Comparison of ENCODE assay signal across 14 cellular contexts in the genomic region with DNA sequence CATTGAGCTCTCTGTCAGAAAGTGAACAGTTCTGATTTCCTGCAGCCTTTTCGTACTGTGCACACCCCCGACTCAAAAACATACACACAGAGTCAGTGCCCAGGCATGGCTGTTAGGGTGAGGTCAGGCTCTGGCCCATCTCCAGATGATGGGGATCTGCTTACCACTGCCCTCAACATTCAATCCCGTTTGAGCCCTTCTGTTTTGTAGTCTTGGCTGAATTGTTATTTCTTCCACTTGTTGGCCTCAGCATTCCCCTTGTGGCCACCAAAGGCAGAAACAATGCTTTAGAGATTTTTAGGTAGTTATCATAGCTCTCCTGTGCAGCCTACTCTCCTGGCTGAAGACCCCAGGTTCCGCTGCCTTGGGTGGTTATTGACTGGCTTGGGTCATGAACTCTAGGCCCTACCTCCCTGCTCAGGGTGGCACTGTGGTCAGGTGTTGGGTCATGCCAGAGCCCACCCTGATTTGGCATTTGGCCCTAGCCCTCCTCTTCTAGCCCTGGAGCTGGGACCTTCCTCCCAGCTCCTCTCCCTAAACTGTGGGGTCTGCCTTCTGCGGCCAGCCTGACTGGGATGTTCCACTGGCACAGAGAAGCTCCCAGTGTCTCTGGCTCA. TPM values are rescaled to one million over a fixed set of nuclear protein-coding genes. Genes with fewer than 3 reads are reported as not detected.
DNase-seq lines count a peak whose midpoint lies in the region; TF ChIP-seq lines count a peak whose summit lies in the region.
"Had no signal": no experiment of that assay in that cellular context is flagged by ENCODE, and none has a peak within 500 bp of the region (broad histone marks: within the 10 kb centered on the region; RNA-seq: fewer than 3 reads in every experiment).

No MANE protein-coding gene starts in this region.

- H3K4me3 Mint-ChIP-seq in HFFc6 (no peak overlapping the region), brain (peak overlapping the region in 2 of 5 experiments; percentile 15 to 19)

- intact Hi-C loops in tibial artery (cut with DNase I; ENCODE audit: low total_unique reads): loop anchor here (10.0 kb wide), 1 partner anchor 198 kb away; no protein-coding TSS in a partner anchor

- no peaks in the 10 kb centered on the region for H3K9me3 Mint-ChIP-seq in HFFc6
- H3K9me3 Mint-ChIP-seq in brain: no peaks in the 10 kb centered on the region

- H3K27me3 Mint-ChIP-seq in HFFc6 (ENCODE audit: insufficient read depth) (no peaks in the 10 kb centered on the region), brain (no peaks in the 10 kb centered on the region)

- H3K27ac Mint-ChIP-seq in HFFc6 (peak overlapping the region; percentile 50; the same call in 1 of the 2 replicates), brain (peak overlapping the region; percentile 38 to 92 (median 86))

- peaks cover 41% of the 10 kb centered on the region for H3K4me1 Mint-ChIP-seq in HFFc6 (ENCODE audit: low read depth)
- H3K4me1 Mint-ChIP-seq in brain: peaks cover 67% of the 10 kb centered on the region

- H3K36me3 Mint-ChIP-seq in HFFc6 (ENCODE audit: low read depth) (peaks cover 11% of the 10 kb centered on the region), brain (peaks cover 6% of the 10 kb centered on the region)

- H3K9me3 ChIP-seq in right atrium auricular region (no peaks in the 10 kb centered on the region), tibial artery (no peaks in the 10 kb centered on the region)
- H3K9me3 ChIP-seq: ovary, transverse colon had no signal

- peak overlapping the region; percentile 96 for H3K27ac ChIP-seq in right atrium auricular region
- H3K27ac ChIP-seq in tibial artery: peak overlapping the region; percentile 77 to 86
- H3K27ac ChIP-seq: SK-N-MC had no signal

- H3K36me3 ChIP-seq in right atrium auricular region: peaks cover 56% of the 10 kb centered on the region
- H3K36me3 ChIP-seq in tibial artery: peaks cover 20 to 32% (median 31%) of the 10 kb centered on the region in 3 donors
- H3K36me3 ChIP-seq: ovary, transverse colon had no signal

- DNase-seq in HFFc6 (peak; percentile 49), right atrium auricular region (ENCODE audit: low spot score) (no peak), tibial artery (no peak), GM19238 (ENCODE audit: insufficient read length, low spot score) (no peak), medulla oblongata (ENCODE audit: extremely low spot score) (no peak), mesenteric fat pad (ENCODE audit: low spot score) (no peak)
- DNase-seq: activated CD4-positive, alpha-beta T cell treated with anti-CD3 and anti-CD28 coated beads for 4 hours; activated naive CD4-positive, alpha-beta T cell treated with Interleukin-2 at 50 U/mL for 16 hours; kidney glomerular epithelial cell; NCI-H510A; transverse colon had no signal

- H3K27me3 ChIP-seq in right atrium auricular region (no peaks in the 10 kb centered on the region), tibial artery (no peaks in the 10 kb centered on the region)
- H3K27me3 ChIP-seq: ovary, transverse colon had no signal

- no peak overlapping the region for H3K4me3 ChIP-seq in right atrium auricular region
- H3K4me3 ChIP-seq in tibial artery: no peak overlapping the region
- H3K4me3 ChIP-seq: ovary, SK-N-MC, transverse colon had no signal

- TF ChIP-seq CTCF in HFFc6 (IDR thresholded peaks at IDR 0.05) (peak; percentile 63), brain (conservative IDR thresholded peaks at IDR 0.05) (peak in 1 of 2 experiments; percentile 10), right atrium auricular region (IDR thresholded peaks at IDR 0.05) (peak in 1 of 2 donors; percentile 1), tibial artery (IDR thresholded peaks at IDR 0.05) (no peak)

- H3K4me1 ChIP-seq in right atrium auricular region (peaks cover 0 to 85% of the 10 kb centered on the region in 2 donors), tibial artery (peaks cover 0 to 86% (median 73%) of the 10 kb centered on the region in 4 donors)

RNA-seq across cellular contexts. Expression of a gene that starts 7.8 kb away (rescaled TPM):
- total RNA-seq in HFFc6 (2021; fragmentation: NEBNext Ultra II Directional; extraction: Animal tissue kit (Norgen Biotek cat#: 25700)): under 1 TPM in 2 of 6 experiments, not detected in 4; 0.05 to 0.14 TPM
- 0.24 TPM for polyA plus RNA-seq in brain (ENCODE audit: insufficient read depth, low read depth, low replicate concordance)
- 1 to 10 TPM; 2.0 to 3.5 TPM for total RNA-seq in right atrium auricular region
- 0.42 TPM for total RNA-seq in mesenteric fat pad
- total RNA-seq: transverse colon had no signal

RNA-seq across cellular contexts. Expression of a gene that starts 12.8 kb away (rescaled TPM):
- 10 to 100 TPM; 35.6 to 50.7 (median 47.8) TPM for total RNA-seq in HFFc6 (2021; fragmentation: NEBNext Ultra II Directional; extraction: Animal tissue kit (Norgen Biotek cat#: 25700))
- polyA plus RNA-seq in brain (ENCODE audit: insufficient read depth, low read depth, low replicate concordance): 50.7 TPM
- total RNA-seq in right atrium auricular region (100 to 1,000 TPM; 369 to 413 TPM), mesenteric fat pad (174 TPM)

RNA-seq across cellular contexts. Expression of a gene that starts 47.6 kb away (rescaled TPM):
- 10 to 100 TPM; 32.6 to 40.2 (median 35.4) TPM for total RNA-seq in HFFc6 (2021; fragmentation: NEBNext Ultra II Directional; extraction: Animal tissue kit (Norgen Biotek cat#: 25700))
- polyA plus RNA-seq in brain (ENCODE audit: insufficient read depth, low read depth, low replicate concordance): 52.7 TPM
- 10 to 100 TPM; 26.0 to 29.5 TPM for total RNA-seq in right atrium auricular region
- 44.1 TPM for total RNA-seq in mesenteric fat pad
